18 cellular contexts compared by ENCODE assay signal in genomic region chr17:41516147-41516827, GRCh38. TPM values are rescaled to one million over a fixed set of nuclear protein-coding genes. Genes with fewer than 3 reads are reported as not detected.
DNase-seq lines count a peak whose midpoint lies in the region; ATAC-seq, FAIRE-seq and TF ChIP-seq lines count a peak whose summit lies in the region.
"Had no signal": no experiment of that assay in that cellular context is flagged by ENCODE, and none has a peak within 500 bp of the region (broad histone marks: within the 10 kb centered on the region; RNA-seq: fewer than 3 reads in every experiment).

No MANE protein-coding gene starts in this region.

- no peak overlapping the region for H3K4me3 ChIP-seq in K562
- peak overlapping the region; percentile 55 to 61 for H3K4me3 ChIP-seq in esophagus (ENCODE audit: low read depth in 1 of 2, low read length in 2 of 2)
- peak overlapping the region; percentile 26 to 27 for H3K4me3 ChIP-seq in prostate gland
- H3K4me3 ChIP-seq in testis = no peak overlapping the region
- H3K4me3 ChIP-seq in stomach = no peak overlapping the region
- H3K4me3 ChIP-seq in ovary = no peak overlapping the region
- H3K4me3 ChIP-seq: SJCRH30 had no signal

- H3K9ac ChIP-seq in K562 (ENCODE audit: insufficient read depth in 1 of 2, low read depth in 2 of 2, low read length in 2 of 2) = peak overlapping the region in 1 of 2 experiments; percentile 63; a peak in 2 of 4 replicates

- H4K20me1 ChIP-seq in K562 (replicated peaks; ENCODE audit: control insufficient read depth, insufficient read depth, low read length) = no peaks in the 10 kb centered on the region

- no peak for FAIRE-seq in K562 (lab: Jason Lieb, UNC)

- no peak overlapping the region for H3K4me2 ChIP-seq in K562 (ENCODE audit: insufficient read depth, low read length)

- 62% methylated on average over 14 of the region's 14 CpGs for WGBS in K562 (ENCODE audit: insufficient coverage, low coverage, missing lambda C conversion rate)
- WGBS in esophagus, 2 donors = 53 to 64% methylated on average over 14 of the region's 14 CpGs
- WGBS in prostate gland = 49% methylated on average over 14 of the region's 14 CpGs
- WGBS in testis, 2 donors = 93 to 94% methylated on average over 12 to 14 of the region's 14 CpGs
- 83 to 96% (median 91%) methylated on average over 12 to 14 of the region's 14 CpGs for WGBS in stomach, 5 donors
- 92 to 96% (median 93%) methylated on average over 14 of the region's 14 CpGs for WGBS in ovary, 3 donors

- POLR2A ChIA-PET in K562 (lab: Yijun Ruan, JAX) = interaction anchor here (0.6 to 1.5 kb wide), 8 partner anchors 10 to 673 kb away, joined by 3 to 7 read pairs (median 3); no protein-coding TSS in a partner anchor

- TF ChIP-seq CTCF in K562 (IDR thresholded peaks at IDR 0.05 in 2 of 3, conservative IDR thresholded peaks at IDR 0.05 in 1 of 3; ENCODE audit: insufficient read depth in 2 of 3, low read depth in 1 of 3, low read length in 3 of 3) = no peak
- no peak for TF ChIP-seq CTCF in prostate gland (IDR thresholded peaks at IDR 0.05)
- no peak for TF ChIP-seq CTCF in testis (IDR thresholded peaks at IDR 0.05)
- TF ChIP-seq CTCF in stomach (IDR thresholded peaks at IDR 0.05) = no peak
- TF ChIP-seq CTCF in ovary (IDR thresholded peaks at IDR 0.05) = no peak

- in situ Hi-C loops in K562 (cut with MboI) = no loop called here

- no peaks in the 10 kb centered on the region for H3K9me1 ChIP-seq in K562 (ENCODE audit: control insufficient read depth, insufficient read depth, low read length)

- no peaks in the 10 kb centered on the region for H3K79me2 ChIP-seq in K562 (ENCODE audit: control insufficient read depth, insufficient read depth, low read length)

- DNase-seq in K562 (ENCODE audit: extremely low read depth in 1 of 4, low spot score in 3 of 4) (no peak), prostate gland (ENCODE audit: low spot score) (no peak), testis (no peak), stomach (no peak), ovary (no peak), activated gamma-delta T cell treated with Interleukin-2 at 50 U/mL for 16 hours (no peak)
- DNase-seq: C1 segment of cervical spinal cord, H9, Kasumi-1, MM.1S, NCI-H1105 treated with DMSO at 0.1 percent for 48 hours, NCI-H1694, NCI-H510A, NCI-H774, OCI-M1, SJCRH30 had no signal

- no peak overlapping the region for H2AFZ ChIP-seq in K562 (ENCODE audit: low read depth, low read length)

- H3K9me3 ChIP-seq in K562 (replicated peaks; ENCODE audit: control insufficient read depth, insufficient read depth, low read depth, low read length) = no peaks in the 10 kb centered on the region
- no peaks in the 10 kb centered on the region for H3K9me3 ChIP-seq in esophagus (ENCODE audit: control insufficient read depth in 2 of 2, insufficient read depth in 1 of 2, low read depth in 1 of 2, low read length in 1 of 2)
- no peaks in the 10 kb centered on the region for H3K9me3 ChIP-seq in prostate gland
- H3K9me3 ChIP-seq in testis = no peaks in the 10 kb centered on the region
- no peaks in the 10 kb centered on the region for H3K9me3 ChIP-seq in stomach
- H3K9me3 ChIP-seq in ovary = no peaks in the 10 kb centered on the region
- H3K9me3 ChIP-seq: SJCRH30 had no signal

- intact Hi-C loops in K562 (cut with micrococcal nuclease) = no loop called here
- intact Hi-C loops in prostate gland (cut with DNase I) = no loop called here
- intact Hi-C loops in testis (cut with DNase I; ENCODE audit: low total_unique reads) = no loop called here
- intact Hi-C loops in stomach (cut with DNase I; ENCODE audit: low total_unique reads) = no loop called here
- intact Hi-C loops in ovary (cut with DNase I) = no loop called here

- no peak for TF ChIP-seq RAD21 in K562 (CRISPR knock-in tag; conservative IDR thresholded peaks at IDR 0.05 in 1 of 2, IDR thresholded peaks at IDR 0.05 in 1 of 2)

- CTCF ChIA-PET in K562 (lab: Yijun Ruan, JAX; ENCODE audit: low intra/inter-chr PET ratio) = no interaction called here

- TF ChIP-seq EP300 in K562 (IDR thresholded peaks at IDR 0.05; ENCODE audit: low read length) = no peak
- TF ChIP-seq EP300 in stomach (IDR thresholded peaks at IDR 0.05) = no peak
- no peak for TF ChIP-seq EP300 in ovary (IDR thresholded peaks at IDR 0.05)

- no peak for ATAC-seq in K562

- TF ChIP-seq POLR2A in K562 (conservative IDR thresholded peaks at IDR 0.05) (no peak), prostate gland (IDR thresholded peaks at IDR 0.05) (no peak), testis (IDR thresholded peaks at IDR 0.05) (no peak), stomach (IDR thresholded peaks at IDR 0.05) (no peak), ovary (IDR thresholded peaks at IDR 0.05) (no peak)

- H3K27me3 ChIP-seq in K562 (ENCODE audit: control insufficient read depth in 2 of 2, insufficient read depth in 2 of 2, low read length in 2 of 2) (no peaks in the 10 kb centered on the region), esophagus (ENCODE audit: control insufficient read depth in 1 of 2, insufficient read depth in 2 of 2, low read length in 2 of 2) (no peaks in the 10 kb centered on the region), prostate gland (replicated peaks; ENCODE audit: insufficient read depth) (no peaks in the 10 kb centered on the region), testis (no peaks in the 10 kb centered on the region), stomach (peaks cover 0 to 24% (median 0%) of the 10 kb centered on the region in 3 donors), ovary (no peaks in the 10 kb centered on the region)
- H3K27me3 ChIP-seq: SJCRH30 had no signal

- no TSS peak for BruUV-seq in K562 (replicated peaks; lab: Mats Ljungman, UMichigan)

- H3K36me3 ChIP-seq in K562 (ENCODE audit: control insufficient read depth, insufficient read depth, low read length) (no peaks in the 10 kb centered on the region), esophagus (ENCODE audit: control insufficient read depth in 2 of 2, insufficient read depth in 2 of 2, low read length in 1 of 2) (peaks cover 0 to 17% of the 10 kb centered on the region in 2 donors), prostate gland (no peaks in the 10 kb centered on the region), testis (ENCODE audit: low read depth, missing control alignments) (no peaks in the 10 kb centered on the region), stomach (no peaks in the 10 kb centered on the region), ovary (no peaks in the 10 kb centered on the region)
- H3K36me3 ChIP-seq: SJCRH30 had no signal

- peaks cover 43 to 48% of the 10 kb centered on the region in 2 experiments for H3K4me1 ChIP-seq in K562 (replicated peaks in 1 of 2; ENCODE audit: control insufficient read depth in 2 of 2, insufficient read depth in 2 of 2, low read length in 2 of 2)
- H3K4me1 ChIP-seq in esophagus (ENCODE audit: control insufficient read depth in 2 of 2, insufficient read depth in 2 of 2, low read length in 1 of 2) = peaks cover 0 to 9% of the 10 kb centered on the region in 2 donors
- H3K4me1 ChIP-seq in prostate gland (replicated peaks) = no peaks in the 10 kb centered on the region
- H3K4me1 ChIP-seq in testis = peaks cover 9% of the 10 kb centered on the region
- H3K4me1 ChIP-seq in stomach = peaks cover 0 to 12% (median 5%) of the 10 kb centered on the region in 4 donors
- peaks cover 2% of the 10 kb centered on the region for H3K4me1 ChIP-seq in ovary (ENCODE audit: insufficient read depth)
- H3K4me1 ChIP-seq: SJCRH30 had no signal

- H3K27ac ChIP-seq in K562 (ENCODE audit: extremely low read depth, low read depth, low read length) (no peak overlapping the region), esophagus (ENCODE audit: low read depth in 2 of 2, low read length in 1 of 2) (peak overlapping the region; percentile 78 to 83), prostate gland (peak overlapping the region; percentile 21 to 40), testis (no peak overlapping the region), stomach (no peak overlapping the region), ovary (no peak overlapping the region)
- H3K27ac ChIP-seq: SJCRH30 had no signal

RNA-seq across cellular contexts. Expression of gene KRT15, which starts 2.4 kb away (rescaled TPM):
- 2.1 and 4.1 TPM in 2 replicates for total RNA-seq in K562 (2011; cell fraction: chromatin; rRNA removed; ENCODE audit: low replicate concordance)
- total RNA-seq in K562 (2011; cell fraction: nucleolus; rRNA removed) = 1.6 and 2.8 TPM in 2 replicates
- 1.2 and 3.0 TPM in 2 replicates for total RNA-seq in K562 (2011; cell fraction: nucleoplasm; rRNA removed)
- total RNA-seq in K562 (2014; rRNA removed) (0.37 and 2.4 TPM in 2 replicates), K562 (2014; rRNA removed; fragmentation: Illumina TruSeq; extraction: Trizol) (0.44 and 0.89 TPM in 2 replicates), K562 (2015; rRNA removed; fragmentation: Illumina TruSeq; extraction: Trizol) (0.29 and 0.68 TPM in 2 replicates), K562 (2021) (0.34 and 0.95 TPM in 2 replicates), prostate gland (1,000 to 10,000 TPM in 1 of 2 donors, 100 to 1,000 TPM in 1; 138 to 1,038 TPM), testis (10 to 100 TPM in 1 of 2 donors, 1 to 10 TPM in 1; 5.8 to 19.4 TPM), stomach (1 to 10 TPM in 4 of 5 donors, not detected in 1; 1.6 to 9.4 (median 2.4) TPM), ovary (1 to 10 TPM in 1 of 7 donors, under 1 TPM in 5, not detected in 1; 0.17 to 9.4 (median 0.46) TPM)
- polyA plus RNA-seq in K562 (2011; rRNA removed) (2.1 and 4.4 TPM in 2 replicates), K562 (2014; fragmentation: Illumina TruSeq; extraction: Trizol) (0.49 and 1.1 TPM in 2 replicates), K562 (2014; fragmentation: Nextera tagmentation; extraction: Ambion mirVana) (under 1 TPM; 0.28 to 0.60 TPM), K562 (2014; rRNA removed) (0.56 and 2.0 TPM in 2 replicates), esophagus (1,000 to 10,000 TPM; 1,457 to 2,808 TPM), testis (ENCODE audit: insufficient read depth, low read depth, low replicate concordance) (21.7 TPM), stomach (1,000 to 10,000 TPM in 1 of 3 donors, 1 to 10 TPM in 2; 1.4 to 3,416 (median 4.7) TPM), ovary (under 1 TPM; 0.11 to 0.22 TPM)
- 1.7 and 2.4 TPM in 2 replicates for polyA plus RNA-seq in K562 (2011; cell fraction: cytosol; rRNA removed)
- polyA plus RNA-seq in K562 (2011; cell fraction: nucleus; rRNA removed) = 1.9 and 8.5 TPM in 2 replicates
- 1.1 and 1.4 TPM in 2 replicates for polyA plus RNA-seq in K562 (2012)
- polyA minus RNA-seq in K562 (2011; rRNA and poly(A)+ RNA removed) = 0.39 and 1.2 TPM in 2 replicates
- not detected in 2 replicates for polyA minus RNA-seq in K562 (2011; cell fraction: cytosol; rRNA and poly(A)+ RNA removed)
- polyA minus RNA-seq in K562 (2011; cell fraction: nucleus; rRNA and poly(A)+ RNA removed) = 0.67 and 1.1 TPM in 2 replicates

RNA-seq across cellular contexts. Expression of gene KRT13, which starts 10.9 kb away (rescaled TPM):
- 0.21 and 0.76 TPM in 2 replicates for total RNA-seq in K562 (2011; cell fraction: chromatin; rRNA removed; ENCODE audit: low replicate concordance)
- not detected in 2 replicates for total RNA-seq in K562 (2011; cell fraction: nucleolus; rRNA removed)
- not detected in 2 replicates for total RNA-seq in K562 (2011; cell fraction: nucleoplasm; rRNA removed)
- total RNA-seq in K562 (2014; rRNA removed) (1.1 TPM in 1 of 2 replicates, not detected in the other), K562 (2014; rRNA removed; fragmentation: Illumina TruSeq; extraction: Trizol) (not detected in 2 replicates), K562 (2015; rRNA removed; fragmentation: Illumina TruSeq; extraction: Trizol) (0.11 TPM in 1 of 2 replicates, not detected in the other), K562 (2021) (0.22 TPM in 1 of 2 replicates, not detected in the other), prostate gland (10 to 100 TPM; 38.4 to 62.7 TPM), testis (1 to 10 TPM; 2.4 to 7.7 TPM), stomach (10 to 100 TPM in 2 of 5 donors, 1 to 10 TPM in 2, not detected in 1; 2.2 to 43.8 (median 11.1) TPM), ovary (1 to 10 TPM in 3 of 7 donors, under 1 TPM in 2, not detected in 2; 0.32 to 3.7 (median 3.2) TPM)
- polyA plus RNA-seq in K562 (2011; rRNA removed) (0.16 and 0.26 TPM in 2 replicates), K562 (2014; fragmentation: Illumina TruSeq; extraction: Trizol) (0.30 TPM in 1 of 2 replicates, not detected in the other), K562 (2014; fragmentation: Nextera tagmentation; extraction: Ambion mirVana) (under 1 TPM in 1 of 2 experiments, not detected in 1; 0.13 TPM), K562 (2014; rRNA removed) (0.28 TPM in 1 of 2 replicates, not detected in the other), esophagus (over 10,000 TPM; 46,015 to 60,858 TPM), testis (ENCODE audit: insufficient read depth, low read depth, low replicate concordance) (21.4 TPM), stomach (over 10,000 TPM in 1 of 3 donors, 10 to 100 TPM in 1, 1 to 10 TPM in 1; 1.1 to 12,460 (median 41.1) TPM), ovary (1 to 10 TPM in 1 of 2 donors, under 1 TPM in 1; 0.16 to 1.1 TPM)
- 0.48 and 0.58 TPM in 2 replicates for polyA plus RNA-seq in K562 (2011; cell fraction: cytosol; rRNA removed)
- 0.93 and 3.3 TPM in 2 replicates for polyA plus RNA-seq in K562 (2011; cell fraction: nucleus; rRNA removed)
- 0.17 and 0.36 TPM in 2 replicates for polyA plus RNA-seq in K562 (2012)
- polyA minus RNA-seq in K562 (2011; rRNA and poly(A)+ RNA removed) = 0.15 and 0.28 TPM in 2 replicates
- not detected in 2 replicates for polyA minus RNA-seq in K562 (2011; cell fraction: cytosol; rRNA and poly(A)+ RNA removed)
- polyA minus RNA-seq in K562 (2011; cell fraction: nucleus; rRNA and poly(A)+ RNA removed) = 0.22 and 0.54 TPM in 2 replicates
- total RNA-seq: H9, HT1080 had no signal

RNA-seq across cellular contexts. Expression of gene KRT19, which starts 11.8 kb away (rescaled TPM):
- total RNA-seq in K562 (2011; cell fraction: chromatin; rRNA removed; ENCODE audit: low replicate concordance) = 25.0 and 82.2 TPM in 2 replicates
- 61.2 and 82.9 TPM in 2 replicates for total RNA-seq in K562 (2011; cell fraction: nucleolus; rRNA removed)
- 39.3 and 39.4 TPM in 2 replicates for total RNA-seq in K562 (2011; cell fraction: nucleoplasm; rRNA removed)
- total RNA-seq in K562 (2014; rRNA removed) (120 and 137 TPM in 2 replicates), K562 (2014; rRNA removed; fragmentation: Illumina TruSeq; extraction: Trizol) (25.8 and 41.2 TPM in 2 replicates), K562 (2015; rRNA removed; fragmentation: Illumina TruSeq; extraction: Trizol) (91.7 and 92.6 TPM in 2 replicates), K562 (2021) (151 TPM in 2 replicates), prostate gland (100 to 1,000 TPM; 351 to 398 TPM), testis (1 to 10 TPM; 3.9 to 5.5 TPM), stomach (1,000 to 10,000 TPM in 1 of 5 donors, 100 to 1,000 TPM in 4; 218 to 2,364 (median 659) TPM), ovary (100 to 1,000 TPM in 4 of 7 donors, 10 to 100 TPM in 3; 68.5 to 653 (median 144) TPM)
- polyA plus RNA-seq in K562 (2011; rRNA removed) (96.3 and 121 TPM in 2 replicates), K562 (2014; fragmentation: Illumina TruSeq; extraction: Trizol) (66.5 and 76.7 TPM in 2 replicates), K562 (2014; fragmentation: Nextera tagmentation; extraction: Ambion mirVana) (10 to 100 TPM; 18.5 to 21.5 TPM), K562 (2014; rRNA removed) (80.2 and 104 TPM in 2 replicates), esophagus (1,000 to 10,000 TPM in 1 of 2 donors, 100 to 1,000 TPM in 1; 506 to 1,087 TPM), testis (ENCODE audit: insufficient read depth, low read depth, low replicate concordance) (49.5 TPM), stomach (1,000 to 10,000 TPM in 1 of 3 donors, 100 to 1,000 TPM in 2; 431 to 1,737 (median 761) TPM), ovary (100 to 1,000 TPM in 1 of 2 donors, 10 to 100 TPM in 1; 13.3 to 110 TPM)
- polyA plus RNA-seq in K562 (2011; cell fraction: cytosol; rRNA removed) = 119 and 275 TPM in 2 replicates
- 88.5 and 137 TPM in 2 replicates for polyA plus RNA-seq in K562 (2011; cell fraction: nucleus; rRNA removed)
- 152 and 175 TPM in 2 replicates for polyA plus RNA-seq in K562 (2012)
- polyA minus RNA-seq in K562 (2011; rRNA and poly(A)+ RNA removed) = 67.1 and 116 TPM in 2 replicates
- polyA minus RNA-seq in K562 (2011; cell fraction: cytosol; rRNA and poly(A)+ RNA removed) = 126 and 127 TPM in 2 replicates
- 31.4 and 35.8 TPM in 2 replicates for polyA minus RNA-seq in K562 (2011; cell fraction: nucleus; rRNA and poly(A)+ RNA removed)
- total RNA-seq: SJCRH30 had no signal

RNA-seq across cellular contexts. Expression of gene KRT36, which starts 26.6 kb away (rescaled TPM):
- not detected in 2 replicates for total RNA-seq in K562 (2011; cell fraction: chromatin; rRNA removed; ENCODE audit: low replicate concordance)
- total RNA-seq in K562 (2011; cell fraction: nucleolus; rRNA removed) = not detected in 2 replicates
- not detected in 2 replicates for total RNA-seq in K562 (2011; cell fraction: nucleoplasm; rRNA removed)
- total RNA-seq in K562 (2014; rRNA removed) (not detected in 2 replicates), K562 (2014; rRNA removed; fragmentation: Illumina TruSeq; extraction: Trizol) (not detected in 2 replicates), K562 (2015; rRNA removed; fragmentation: Illumina TruSeq; extraction: Trizol) (not detected in 2 replicates), K562 (2021) (not detected in 2 replicates), prostate gland (not detected), testis (under 1 TPM; 0.24 to 0.43 TPM), stomach (not detected), ovary (not detected)
- polyA plus RNA-seq in K562 (2011; rRNA removed) (0.04 TPM in 2 replicates), K562 (2014; fragmentation: Illumina TruSeq; extraction: Trizol) (not detected in 2 replicates), K562 (2014; fragmentation: Nextera tagmentation; extraction: Ambion mirVana) (not detected), K562 (2014; rRNA removed) (not detected in 2 replicates), esophagus (under 1 TPM; 0.07 to 0.10 TPM), testis (ENCODE audit: insufficient read depth, low read depth, low replicate concordance) (0.24 TPM), stomach (not detected), ovary (under 1 TPM in 1 of 2 donors, not detected in 1; 0.50 TPM)
- 0.03 and 0.06 TPM in 2 replicates for polyA plus RNA-seq in K562 (2011; cell fraction: cytosol; rRNA removed)
- polyA plus RNA-seq in K562 (2011; cell fraction: nucleus; rRNA removed) = 0.20 TPM in 1 of 2 replicates, not detected in the other
- polyA plus RNA-seq in K562 (2012) = not detected in 2 replicates
- polyA minus RNA-seq in K562 (2011; rRNA and poly(A)+ RNA removed) = not detected in 2 replicates
- not detected in 2 replicates for polyA minus RNA-seq in K562 (2011; cell fraction: cytosol; rRNA and poly(A)+ RNA removed)
- not detected in 2 replicates for polyA minus RNA-seq in K562 (2011; cell fraction: nucleus; rRNA and poly(A)+ RNA removed)
- total RNA-seq: H9, HT1080, SJCRH30 had no signal

RNA-seq across cellular contexts. Expression of gene KRT35, which starts 35.3 kb away (rescaled TPM):
- not detected in 2 replicates for total RNA-seq in K562 (2011; cell fraction: chromatin; rRNA removed; ENCODE audit: low replicate concordance)
- total RNA-seq in K562 (2011; cell fraction: nucleolus; rRNA removed) = not detected in 2 replicates
- total RNA-seq in K562 (2011; cell fraction: nucleoplasm; rRNA removed) = not detected in 2 replicates
- total RNA-seq in K562 (2014; rRNA removed) (not detected in 2 replicates), K562 (2014; rRNA removed; fragmentation: Illumina TruSeq; extraction: Trizol) (not detected in 2 replicates), K562 (2015; rRNA removed; fragmentation: Illumina TruSeq; extraction: Trizol) (not detected in 2 replicates), K562 (2021) (not detected in 2 replicates), prostate gland (not detected), testis (not detected), stomach (not detected), ovary (not detected)
- polyA plus RNA-seq in K562 (2011; rRNA removed) (not detected in 2 replicates), K562 (2014; fragmentation: Illumina TruSeq; extraction: Trizol) (not detected in 2 replicates), K562 (2014; fragmentation: Nextera tagmentation; extraction: Ambion mirVana) (not detected), K562 (2014; rRNA removed) (not detected in 2 replicates), esophagus (not detected), testis (ENCODE audit: insufficient read depth, low read depth, low replicate concordance) (0.18 TPM), stomach (not detected), ovary (not detected)
- not detected in 2 replicates for polyA plus RNA-seq in K562 (2011; cell fraction: cytosol; rRNA removed)
- not detected in 2 replicates for polyA plus RNA-seq in K562 (2011; cell fraction: nucleus; rRNA removed)
- polyA plus RNA-seq in K562 (2012) = not detected in 2 replicates
- polyA minus RNA-seq in K562 (2011; rRNA and poly(A)+ RNA removed) = not detected in 2 replicates
- polyA minus RNA-seq in K562 (2011; cell fraction: cytosol; rRNA and poly(A)+ RNA removed) = not detected in 2 replicates
- not detected in 2 replicates for polyA minus RNA-seq in K562 (2011; cell fraction: nucleus; rRNA and poly(A)+ RNA removed)
- total RNA-seq: H9, HT1080, SJCRH30 had no signal

Comparison
In these comparisons a context has a peak if more than half of its experiments do, and no peak if none do; other contexts are left out.
1. H3K27ac ChIP-seq: peak in esophagus (2 of 2) and prostate gland (2 of 2); none in K562 (single experiment), testis (0 of 2), stomach (0 of 5) and ovary (0 of 2).
2. H3K4me3 ChIP-seq: peak in esophagus (2 of 2) and prostate gland (2 of 2); none in K562 (single experiment), testis (0 of 2), stomach (0 of 4) and ovary (single experiment).
3. RNA of gene KRT15, which starts 2.4 kb away (total RNA-seq): 138 to 1,038 TPM in prostate gland; 5.8 to 19.4 TPM in testis, 1.6 to 9.4 TPM in stomach, 0.29 to 4.1 TPM in K562 and 0.17 to 9.4 TPM in ovary; every median in the first group is over 4 times any median in the second.